24 cellular contexts compared by ENCODE assay signal in genomic region chr5:204966-205670, GRCh38. TPM values are rescaled to one million over a fixed set of nuclear protein-coding genes. Genes with fewer than 3 reads are reported as not detected.
DNase-seq lines count a peak whose midpoint lies in the region; ATAC-seq, FAIRE-seq and TF ChIP-seq lines count a peak whose summit lies in the region.
"Had no signal": no experiment of that assay in that cellular context is flagged by ENCODE, and none has a peak within 500 bp of the region (broad histone marks: within the 10 kb centered on the region; RNA-seq: fewer than 3 reads in every experiment).

No MANE protein-coding gene starts in this region.

- CTCF ChIA-PET in IMR-90 (lab: Yijun Ruan, JAX) (no interaction called here), K562 (lab: Yijun Ruan, JAX; ENCODE audit: low intra/inter-chr PET ratio) (no interaction called here)

- no peak for TF ChIP-seq EP300 in K562 (IDR thresholded peaks at IDR 0.05; ENCODE audit: low read length)

- H4K20me1 ChIP-seq in IMR-90 (ENCODE audit: insufficient read depth, low read length), result peaks cover 34% of the 10 kb centered on the region
- peaks cover 31% of the 10 kb centered on the region for H4K20me1 ChIP-seq in K562 (replicated peaks; ENCODE audit: control insufficient read depth, insufficient read depth, low read length)
- H4K20me1 ChIP-seq in osteoblast (ENCODE audit: insufficient read depth, low read length), result peaks cover 51% of the 10 kb centered on the region

- TF ChIP-seq RAD21 in IMR-90 (IDR thresholded peaks at IDR 0.05; ENCODE audit: low read length) (no peak), K562 (CRISPR knock-in tag; conservative IDR thresholded peaks at IDR 0.05 in 1 of 2, IDR thresholded peaks at IDR 0.05 in 1 of 2) (no peak)

- H3K4me3 ChIP-seq in cardiac muscle cell (no peak overlapping the region), IMR-90 (ENCODE audit: insufficient read depth, low read depth, low read length) (no peak overlapping the region), K562 (no peak overlapping the region), osteoblast (ENCODE audit: insufficient read depth, low read length) (no peak overlapping the region), mesendoderm (ENCODE audit: low read length) (no peak overlapping the region)
- H3K4me3 ChIP-seq: BLaER1, GM23248 had no signal

- H3K18ac ChIP-seq in IMR-90 (ENCODE audit: low read depth, low read length) (no peak overlapping the region), mesendoderm (ENCODE audit: low read length) (no peak overlapping the region)

- no peak overlapping the region for H3K14ac ChIP-seq in IMR-90 (replicated peaks; ENCODE audit: low read depth, low read length)

- in situ Hi-C loops in IMR-90 (cut with MboI; ENCODE audit: low sequenced_read_pairs), result no loop called here
- in situ Hi-C loops in K562 (cut with MboI), result no loop called here

- peaks cover 6% of the 10 kb centered on the region; the same call in 1 of the 2 replicates for H3K9me1 ChIP-seq in IMR-90 (ENCODE audit: insufficient read depth, low read length)
- H3K9me1 ChIP-seq in K562 (ENCODE audit: control insufficient read depth, insufficient read depth, low read length), result no peaks in the 10 kb centered on the region

- peak overlapping the region; percentile 95 for H3K27ac ChIP-seq in cardiac muscle cell
- H3K27ac ChIP-seq in IMR-90 (ENCODE audit: insufficient read depth, low read length), result no peak overlapping the region
- no peak overlapping the region for H3K27ac ChIP-seq in K562 (ENCODE audit: extremely low read depth, low read depth, low read length)
- H3K27ac ChIP-seq in osteoblast (ENCODE audit: low read depth, low read length), result no peak overlapping the region
- H3K27ac ChIP-seq in mesendoderm (ENCODE audit: low read depth, low read length), result no peak overlapping the region
- H3K27ac ChIP-seq: GM23248 had no signal

- H2AK5ac ChIP-seq in IMR-90 (ENCODE audit: low read depth, low read length) (no peak overlapping the region), mesendoderm (ENCODE audit: low read length) (no peak overlapping the region)

- H4K8ac ChIP-seq in IMR-90 (ENCODE audit: low read depth in 2 of 2, low read length in 2 of 2) (no peak overlapping the region), mesendoderm (ENCODE audit: low read depth, low read length) (no peak overlapping the region)

- intact Hi-C loops in left ventricle myocardium superior (cut with micrococcal nuclease) (no loop called here), IMR-90 (cut with micrococcal nuclease) (no loop called here), K562 (cut with micrococcal nuclease) (no loop called here)

- POLR2A ChIA-PET in IMR-90 (lab: Charles Lee; ENCODE audit: unreplicated experiment) (no interaction called here), K562 (lab: Yijun Ruan, JAX) (interaction anchor here (0.6 to 1.3 kb wide), 3 partner anchors 9 to 268 kb away, joined by 3 read pairs; no protein-coding TSS in a partner anchor)

- H3K9ac ChIP-seq in IMR-90 (ENCODE audit: low read depth, low read length) (no peak overlapping the region), K562 (ENCODE audit: insufficient read depth in 1 of 2, low read depth in 2 of 2, low read length in 2 of 2) (0 out of 4 replicates have a peak overlapping the region, but pooled peaks of 1 of the 2 experiments have one; percentile 67), mesendoderm (ENCODE audit: low read length) (no peak overlapping the region)
- H3K9ac ChIP-seq: GM23248 had no signal

- WGBS in IMR-90 (ENCODE audit: extremely low coverage in 2 of 2, insufficient read length in 1 of 2), 2 experiments, result 94% methylated on average over 16 of the region's 30 CpGs; no CpG with 5 or more reads in 1 of the 2 experiments
- WGBS in K562 (ENCODE audit: insufficient coverage, low coverage, missing lambda C conversion rate), result 93% methylated on average over 30 of the region's 30 CpGs
- no CpG with 5 or more reads among the region's 30 CpGs for WGBS in mesendoderm (ENCODE audit: extremely low coverage, insufficient coverage, low lambda C conversion rate)

- H4K91ac ChIP-seq in IMR-90 (ENCODE audit: insufficient read depth, low read depth, low read length), result no peak overlapping the region

- H3K4me2 ChIP-seq in IMR-90 (ENCODE audit: low read depth, low read length) (no peak overlapping the region), K562 (ENCODE audit: insufficient read depth, low read length) (no peak overlapping the region), osteoblast (ENCODE audit: insufficient read depth, low read length) (no peak overlapping the region), mesendoderm (ENCODE audit: low read length) (no peak overlapping the region)

- H2BK120ac ChIP-seq in IMR-90 (ENCODE audit: low read depth, low read length) (no peak overlapping the region), mesendoderm (ENCODE audit: low read depth, low read length) (no peak overlapping the region)

- H3K23ac ChIP-seq in IMR-90 (ENCODE audit: low read depth, low read length), result no peak overlapping the region
- H3K23ac ChIP-seq in mesendoderm (ENCODE audit: low read length), result no peak overlapping the region

- H3K4ac ChIP-seq in IMR-90 (ENCODE audit: low read depth, low read length) (no peak overlapping the region), mesendoderm (ENCODE audit: low read depth, low read length) (no peak overlapping the region)

- H3K27me3 ChIP-seq in cardiac muscle cell, result no peaks in the 10 kb centered on the region
- no peaks in the 10 kb centered on the region for H3K27me3 ChIP-seq in IMR-90 (ENCODE audit: control insufficient read depth, insufficient read depth, low read length)
- no peaks in the 10 kb centered on the region for H3K27me3 ChIP-seq in K562 (ENCODE audit: control insufficient read depth in 2 of 2, insufficient read depth in 2 of 2, low read length in 2 of 2)
- no peaks in the 10 kb centered on the region for H3K27me3 ChIP-seq in osteoblast (ENCODE audit: insufficient read depth, low read length)
- no peaks in the 10 kb centered on the region for H3K27me3 ChIP-seq in mesendoderm (ENCODE audit: insufficient read depth, low read length, poor library complexity)
- H3K27me3 ChIP-seq: BLaER1 had no signal

- H2AK9ac ChIP-seq in IMR-90 (replicated peaks; ENCODE audit: low read depth, low read length, poor library complexity), result no peak overlapping the region

- H3K79me1 ChIP-seq in IMR-90 (ENCODE audit: low read depth in 1 of 2, low read length in 2 of 2) (peaks cover 29 to 31% of the 10 kb centered on the region in 2 experiments), mesendoderm (ENCODE audit: low read length) (peaks cover 15% of the 10 kb centered on the region)

- no peak for FAIRE-seq in K562 (lab: Jason Lieb, UNC)
- FAIRE-seq: G401.6, GM18507, RCC 7860 had no signal

- H3K79me2 ChIP-seq in K562 (ENCODE audit: control insufficient read depth, insufficient read depth, low read length) (peaks cover 35% of the 10 kb centered on the region), osteoblast (ENCODE audit: insufficient read depth, low read length) (peaks cover 51% of the 10 kb centered on the region), mesendoderm (ENCODE audit: control insufficient read depth, insufficient read depth, low read length) (peaks cover 14% of the 10 kb centered on the region)

- H2BK20ac ChIP-seq in IMR-90 (ENCODE audit: low read depth, low read length), result no peak overlapping the region

- TF ChIP-seq POLR2A in IMR-90 (IDR thresholded peaks at IDR 0.05; ENCODE audit: low read depth, low read length) (no peak), K562 (conservative IDR thresholded peaks at IDR 0.05) (no peak)

- no peaks in the 10 kb centered on the region for H3K9me3 ChIP-seq in cardiac muscle cell (ENCODE audit: low read depth)
- H3K9me3 ChIP-seq in IMR-90 (ENCODE audit: control insufficient read depth, insufficient read depth, low read length), result no peaks in the 10 kb centered on the region
- no peaks in the 10 kb centered on the region for H3K9me3 ChIP-seq in K562 (replicated peaks; ENCODE audit: control insufficient read depth, insufficient read depth, low read depth, low read length)
- no peaks in the 10 kb centered on the region for H3K9me3 ChIP-seq in osteoblast (ENCODE audit: low read depth, low read length)

- H4K5ac ChIP-seq in IMR-90 (ENCODE audit: low read depth, low read length) (no peak overlapping the region), mesendoderm (ENCODE audit: low read length) (no peak overlapping the region)

- BruUV-seq in IMR-90 (replicated peaks; lab: Mats Ljungman, UMichigan) (TSS peak; percentile 71), K562 (replicated peaks; lab: Mats Ljungman, UMichigan) (TSS peak; percentile 29)

- DNase-seq in cardiac muscle cell (ENCODE audit: low read depth in 1 of 2, low spot score in 1 of 2) (no peak), left ventricle myocardium superior (no peak), IMR-90 (no peak), K562 (ENCODE audit: extremely low read depth in 1 of 4, low spot score in 3 of 4) (no peak), osteoblast (ENCODE audit: insufficient read length, low spot score, missing footprints) (peak; percentile 60), mesendoderm (no peak), foreskin melanocyte (no peak), NCI-H2029 (lab: John Stamatoyannopoulos, UW) (no peak)
- DNase-seq: CD8-positive, alpha-beta memory T cell; DND-41; GM23248; MV-4-11; NCI-H1417; NCI-H1930; NCI-H2171; NCI-H446 treated with DMSO at 0.1 percent for 48 hours; NCI-H748 treated with DMSO at 0.1 percent for 48 hours; SIG-M5 had no signal

- no peak overlapping the region for H3K56ac ChIP-seq in IMR-90 (ENCODE audit: extremely low read depth, insufficient read depth, low read length)
- no peak overlapping the region for H3K56ac ChIP-seq in mesendoderm (ENCODE audit: low read length)

- H2BK5ac ChIP-seq in IMR-90 (ENCODE audit: low read depth, low read length, poor library complexity, severe bottlenecking), result no peak overlapping the region
- H2BK5ac ChIP-seq in mesendoderm (ENCODE audit: low read length), result no peak overlapping the region

- H3K4me1 ChIP-seq in cardiac muscle cell (ENCODE audit: low read depth) (peaks cover 54% of the 10 kb centered on the region), IMR-90 (ENCODE audit: control insufficient read depth, insufficient read depth, low read length) (0 out of 2 replicates have a peak, but pooled peaks cover 2% of the 10 kb centered on the region), K562 (replicated peaks in 1 of 2; ENCODE audit: control insufficient read depth in 2 of 2, insufficient read depth in 2 of 2, low read length in 2 of 2) (peaks cover 26 to 36% of the 10 kb centered on the region in 2 experiments), osteoblast (ENCODE audit: insufficient read depth, low read length) (peaks cover 3% of the 10 kb centered on the region), mesendoderm (ENCODE audit: control insufficient read depth, low read depth, low read length) (peaks cover 7% of the 10 kb centered on the region)

- H3K36me3 ChIP-seq in cardiac muscle cell, result peaks cover 8% of the 10 kb centered on the region
- H3K36me3 ChIP-seq in IMR-90 (ENCODE audit: control insufficient read depth, insufficient read depth, low read length), result peaks cover 16% of the 10 kb centered on the region
- peaks cover 28% of the 10 kb centered on the region for H3K36me3 ChIP-seq in K562 (ENCODE audit: control insufficient read depth, insufficient read depth, low read length)
- H3K36me3 ChIP-seq in osteoblast (ENCODE audit: insufficient read depth, low read length), result peaks cover 21% of the 10 kb centered on the region
- peaks cover 2% of the 10 kb centered on the region for H3K36me3 ChIP-seq in mesendoderm (ENCODE audit: control insufficient read depth, insufficient read depth, low read length)

- dilution Hi-C loops in IMR-90 (cut with HindIII; ENCODE audit: low sequenced_read_pairs, unreplicated experiment), result no loop called here

- no peak for ATAC-seq in left ventricle myocardium superior
- ATAC-seq in IMR-90 (ENCODE audit: low read depth), result no peak
- ATAC-seq in K562, result no peak

- no peak for TF ChIP-seq CTCF in cardiac muscle cell (IDR thresholded peaks at IDR 0.05; ENCODE audit: low read depth, low read length)
- no peak for TF ChIP-seq CTCF in IMR-90 (conservative IDR thresholded peaks at IDR 0.05; ENCODE audit: low read depth, low read length)
- no peak for TF ChIP-seq CTCF in K562 (IDR thresholded peaks at IDR 0.05 in 2 of 3, conservative IDR thresholded peaks at IDR 0.05 in 1 of 3; ENCODE audit: insufficient read depth in 2 of 3, low read depth in 1 of 3, low read length in 3 of 3)
- TF ChIP-seq CTCF in osteoblast (IDR thresholded peaks at IDR 0.05; ENCODE audit: extremely low read depth, low read depth, low read length), result no peak

- no peak overlapping the region for H2AFZ ChIP-seq in IMR-90 (replicated peaks; ENCODE audit: low read length, poor library complexity)
- no peak overlapping the region for H2AFZ ChIP-seq in K562 (ENCODE audit: low read depth, low read length)
- H2AFZ ChIP-seq in osteoblast (ENCODE audit: low read length), result no peak overlapping the region
- H2AFZ ChIP-seq: GM23248 had no signal

- no peak overlapping the region for H2BK15ac ChIP-seq in IMR-90 (ENCODE audit: low read depth, low read length)
- H2BK15ac ChIP-seq in mesendoderm (replicated peaks; ENCODE audit: low read depth), result no peak overlapping the region

RNA-seq across cellular contexts. Expression of gene CCDC127, which starts 12.8 kb away (rescaled TPM):
- total RNA-seq in cardiac muscle cell (6.4 and 11.3 TPM in 2 replicates), left ventricle myocardium superior (7.7 TPM), IMR-90 (2012; rRNA removed) (3.9 and 4.4 TPM in 2 replicates), K562 (2014; rRNA removed) (3.1 and 3.8 TPM in 2 replicates), K562 (2014; rRNA removed; fragmentation: Illumina TruSeq; extraction: Trizol) (3.2 and 3.6 TPM in 2 replicates), K562 (2015; rRNA removed; fragmentation: Illumina TruSeq; extraction: Trizol) (3.2 and 3.8 TPM in 2 replicates), K562 (2021) (4.3 and 4.5 TPM in 2 replicates), osteoblast (4.3 and 6.2 TPM in 2 replicates)
- polyA plus RNA-seq in cardiac muscle cell (15.9 and 19.3 TPM in 2 replicates), IMR-90 (2012; rRNA removed) (3.2 TPM in 2 replicates), K562 (2011; rRNA removed) (3.0 and 4.1 TPM in 2 replicates), K562 (2014; fragmentation: Illumina TruSeq; extraction: Trizol) (2.7 and 2.9 TPM in 2 replicates), K562 (2014; fragmentation: Nextera tagmentation; extraction: Ambion mirVana) (1 to 10 TPM; 4.4 to 4.5 TPM), K562 (2014; rRNA removed) (2.8 and 4.2 TPM in 2 replicates)
- polyA plus RNA-seq in IMR-90 (2012; cell fraction: cytosol; rRNA removed), result 2.2 and 2.4 TPM in 2 replicates
- 1.5 and 2.8 TPM in 2 replicates for polyA plus RNA-seq in IMR-90 (2012; cell fraction: nucleus; rRNA removed; ENCODE audit: low replicate concordance)
- total RNA-seq in K562 (2011; cell fraction: chromatin; rRNA removed; ENCODE audit: low replicate concordance), result 14.4 and 16.8 TPM in 2 replicates
- total RNA-seq in K562 (2011; cell fraction: nucleolus; rRNA removed), result 9.2 and 9.5 TPM in 2 replicates
- 12.6 and 16.5 TPM in 2 replicates for total RNA-seq in K562 (2011; cell fraction: nucleoplasm; rRNA removed)
- 2.8 and 3.1 TPM in 2 replicates for polyA plus RNA-seq in K562 (2011; cell fraction: cytosol; rRNA removed)
- polyA plus RNA-seq in K562 (2011; cell fraction: nucleus; rRNA removed), result 4.0 and 4.3 TPM in 2 replicates
- polyA plus RNA-seq in K562 (2012), result 3.4 and 4.8 TPM in 2 replicates
- polyA minus RNA-seq in K562 (2011; rRNA and poly(A)+ RNA removed), result 3.9 and 4.0 TPM in 2 replicates
- 1.1 and 3.1 TPM in 2 replicates for polyA minus RNA-seq in K562 (2011; cell fraction: cytosol; rRNA and poly(A)+ RNA removed)
- 6.7 and 9.2 TPM in 2 replicates for polyA minus RNA-seq in K562 (2011; cell fraction: nucleus; rRNA and poly(A)+ RNA removed)
- polyA plus RNA-seq in mesendoderm (2013, experiment 1 of 2), result 2.7 TPM
- polyA plus RNA-seq in mesendoderm (2013, experiment 2 of 2), result 2.9 TPM

RNA-seq across cellular contexts. Expression of gene SDHA, which starts 13.0 kb away (rescaled TPM):
- total RNA-seq in cardiac muscle cell (207 and 247 TPM in 2 replicates), left ventricle myocardium superior (876 TPM), IMR-90 (2012; rRNA removed) (105 and 122 TPM in 2 replicates), K562 (2014; rRNA removed) (103 and 146 TPM in 2 replicates), K562 (2014; rRNA removed; fragmentation: Illumina TruSeq; extraction: Trizol) (130 TPM in 2 replicates), K562 (2015; rRNA removed; fragmentation: Illumina TruSeq; extraction: Trizol) (113 and 115 TPM in 2 replicates), K562 (2021) (185 and 191 TPM in 2 replicates), osteoblast (83.6 and 84.6 TPM in 2 replicates)
- polyA plus RNA-seq in cardiac muscle cell (328 and 410 TPM in 2 replicates), IMR-90 (2012; rRNA removed) (120 and 121 TPM in 2 replicates), K562 (2011; rRNA removed) (130 and 203 TPM in 2 replicates), K562 (2014; fragmentation: Illumina TruSeq; extraction: Trizol) (146 and 152 TPM in 2 replicates), K562 (2014; fragmentation: Nextera tagmentation; extraction: Ambion mirVana) (100 to 1,000 TPM in 1 of 2 experiments, 10 to 100 TPM in 1; 82.9 to 136 TPM), K562 (2014; rRNA removed) (112 and 118 TPM in 2 replicates)
- 120 and 126 TPM in 2 replicates for polyA plus RNA-seq in IMR-90 (2012; cell fraction: cytosol; rRNA removed)
- polyA plus RNA-seq in IMR-90 (2012; cell fraction: nucleus; rRNA removed; ENCODE audit: low replicate concordance), result 104 and 113 TPM in 2 replicates
- total RNA-seq in K562 (2011; cell fraction: chromatin; rRNA removed; ENCODE audit: low replicate concordance), result 341 and 368 TPM in 2 replicates
- 192 and 207 TPM in 2 replicates for total RNA-seq in K562 (2011; cell fraction: nucleolus; rRNA removed)
- 270 and 283 TPM in 2 replicates for total RNA-seq in K562 (2011; cell fraction: nucleoplasm; rRNA removed)
- polyA plus RNA-seq in K562 (2011; cell fraction: cytosol; rRNA removed), result 161 and 178 TPM in 2 replicates
- polyA plus RNA-seq in K562 (2011; cell fraction: nucleus; rRNA removed), result 237 and 251 TPM in 2 replicates
- polyA plus RNA-seq in K562 (2012), result 132 and 206 TPM in 2 replicates
- polyA minus RNA-seq in K562 (2011; rRNA and poly(A)+ RNA removed), result 238 and 274 TPM in 2 replicates
- 120 and 160 TPM in 2 replicates for polyA minus RNA-seq in K562 (2011; cell fraction: cytosol; rRNA and poly(A)+ RNA removed)
- polyA minus RNA-seq in K562 (2011; cell fraction: nucleus; rRNA and poly(A)+ RNA removed), result 141 and 182 TPM in 2 replicates
- 51.9 TPM for polyA plus RNA-seq in mesendoderm (2013, experiment 1 of 2)
- polyA plus RNA-seq in mesendoderm (2013, experiment 2 of 2), result 52.5 TPM

RNA-seq across cellular contexts. Expression of gene LRRC14B, which starts 13.8 kb away (rescaled TPM):
- total RNA-seq in cardiac muscle cell (1.6 and 3.6 TPM in 2 replicates), left ventricle myocardium superior (107 TPM), IMR-90 (2012; rRNA removed) (not detected in 2 replicates), K562 (2014; rRNA removed) (not detected in 2 replicates), K562 (2014; rRNA removed; fragmentation: Illumina TruSeq; extraction: Trizol) (not detected in 2 replicates), K562 (2015; rRNA removed; fragmentation: Illumina TruSeq; extraction: Trizol) (not detected in 2 replicates), K562 (2021) (not detected in 2 replicates), osteoblast (under 0.01 TPM in 1 of 2 replicates, not detected in the other)
- polyA plus RNA-seq in cardiac muscle cell (1.5 and 2.7 TPM in 2 replicates), IMR-90 (2012; rRNA removed) (not detected in 2 replicates), K562 (2011; rRNA removed) (not detected in 2 replicates), K562 (2014; fragmentation: Illumina TruSeq; extraction: Trizol) (not detected in 2 replicates), K562 (2014; fragmentation: Nextera tagmentation; extraction: Ambion mirVana) (not detected), K562 (2014; rRNA removed) (not detected in 2 replicates)
- not detected in 2 replicates for polyA plus RNA-seq in IMR-90 (2012; cell fraction: cytosol; rRNA removed)
- 0.03 TPM in 1 of 2 replicates, not detected in the other for polyA plus RNA-seq in IMR-90 (2012; cell fraction: nucleus; rRNA removed; ENCODE audit: low replicate concordance)
- total RNA-seq in K562 (2011; cell fraction: chromatin; rRNA removed; ENCODE audit: low replicate concordance), result not detected in 2 replicates
- not detected in 2 replicates for total RNA-seq in K562 (2011; cell fraction: nucleolus; rRNA removed)
- total RNA-seq in K562 (2011; cell fraction: nucleoplasm; rRNA removed), result not detected in 2 replicates
- not detected in 2 replicates for polyA plus RNA-seq in K562 (2011; cell fraction: cytosol; rRNA removed)
- not detected in 2 replicates for polyA plus RNA-seq in K562 (2011; cell fraction: nucleus; rRNA removed)
- polyA plus RNA-seq in K562 (2012), result not detected in 2 replicates
- polyA minus RNA-seq in K562 (2011; rRNA and poly(A)+ RNA removed), result not detected in 2 replicates
- polyA minus RNA-seq in K562 (2011; cell fraction: cytosol; rRNA and poly(A)+ RNA removed), result not detected in 2 replicates
- not detected in 2 replicates for polyA minus RNA-seq in K562 (2011; cell fraction: nucleus; rRNA and poly(A)+ RNA removed)
- not detected for polyA plus RNA-seq in mesendoderm (2013, experiment 1 of 2)
- not detected for polyA plus RNA-seq in mesendoderm (2013, experiment 2 of 2)
- total RNA-seq: A172; CD8-positive, alpha-beta memory T cell; GM23248; HT1080 had no signal
- polyA plus RNA-seq: CD8-positive, alpha-beta memory T cell; GM23248 had no signal

Comparison
In these comparisons a context has a peak if more than half of its experiments do, and no peak if none do; other contexts are left out.
1. RNA of gene LRRC14B, which starts 13.8 kb away (total RNA-seq): 107 TPM in left ventricle myocardium superior (single experiment); 1.6 to 3.6 TPM in cardiac muscle cell, not detected in IMR-90, not detected in K562 and under 0.01 TPM in osteoblast; every median in the first group is over 10 times any median in the second.